ENCODE assay signal across 12 cellular contexts in the genomic region with DNA sequence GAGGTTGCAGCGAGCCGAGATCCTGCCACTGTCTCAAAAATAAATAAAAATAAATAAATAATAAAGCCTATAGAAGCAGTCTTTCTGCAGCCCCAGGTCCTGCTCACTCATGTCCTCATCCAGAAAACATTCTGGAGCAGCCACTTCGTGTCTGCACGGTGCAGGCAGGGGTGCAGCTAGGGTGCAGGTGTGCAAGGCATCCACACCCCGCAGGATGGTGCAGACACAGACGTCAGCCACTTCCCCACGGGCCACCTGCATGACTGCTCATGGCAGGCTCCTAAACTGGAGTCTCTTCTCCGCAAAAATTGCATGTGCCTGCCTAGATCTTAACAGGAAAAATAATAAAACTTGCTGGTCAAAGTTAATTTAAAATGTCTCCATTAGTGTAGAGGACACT.
DNase-seq lines count a peak whose midpoint lies in the region; ATAC-seq and TF ChIP-seq lines count a peak whose summit lies in the region.
"Had no signal": no experiment of that assay in that cellular context is flagged by ENCODE, and none has a peak within 500 bp of the region (broad histone marks: within the 10 kb centered on the region; RNA-seq: fewer than 3 reads in every experiment).

No MANE protein-coding gene starts in this region.

- H3K27me3 Mint-ChIP-seq in endodermal cell (ENCODE audit: insufficient read depth), result peaks cover 11% of the 10 kb centered on the region

- ATAC-seq in DND-41 (ENCODE audit: insufficient read depth, low read depth), result peak; percentile 30; the same call in 1 of the 3 replicates
- no peak for ATAC-seq in sciatic nerve
- ATAC-seq in GM21360 (IDR thresholded peaks at IDR 0.05; ENCODE audit: unreplicated experiment), result no peak

- H3K4me2 ChIP-seq in BLaER1 (peak overlapping the region; percentile 84), DND-41 (ENCODE audit: insufficient read depth, low read length) (peak overlapping the region; percentile 67)

- no peaks in the 10 kb centered on the region for H4K20me1 ChIP-seq in BLaER1
- H4K20me1 ChIP-seq in DND-41 (ENCODE audit: insufficient read depth, low read length), result no peaks in the 10 kb centered on the region

- H3K9ac ChIP-seq in BLaER1 (peak overlapping the region; percentile 56; the same call in 1 of the 2 replicates), DND-41 (ENCODE audit: low read depth, low read length) (peak overlapping the region; percentile 61), endodermal cell (ENCODE audit: extremely low read depth, low read length, poor library complexity, severe bottlenecking) (no peak overlapping the region)

- H3K36me3 ChIP-seq in BLaER1 (no peaks in the 10 kb centered on the region), DND-41 (ENCODE audit: insufficient read depth, low read length) (peaks cover 12% of the 10 kb centered on the region), endodermal cell (ENCODE audit: control insufficient read depth, insufficient read depth, low read length) (no peaks in the 10 kb centered on the region)
- H3K36me3 ChIP-seq: BE2C, HAP-1 had no signal

- intact Hi-C loops in sciatic nerve (cut with DNase I), result no loop called here

- WGBS in endodermal cell (ENCODE audit: insufficient coverage in 1 of 2, insufficient read length in 1 of 2), 2 experiments, result 87 to 92% methylated on average over 3 to 7 of the region's 8 CpGs

- TF ChIP-seq CTCF in DND-41 (IDR thresholded peaks at IDR 0.05; ENCODE audit: borderline replicate concordance, extremely low read depth, low read length, poor library complexity, severe bottlenecking) (no peak), endodermal cell (conservative IDR thresholded peaks at IDR 0.05) (no peak)

- no peak overlapping the region for H3K27ac ChIP-seq in BLaER1
- H3K27ac ChIP-seq in DND-41 (ENCODE audit: low read length), result peak overlapping the region; percentile 96
- H3K27ac ChIP-seq in endodermal cell (ENCODE audit: low read depth, low read length), result no peak overlapping the region

- DNase-seq in DND-41, result peak; percentile 38
- peak; percentile 21 for DNase-seq in endodermal cell
- peak; percentile 26 for DNase-seq in sciatic nerve (ENCODE audit: low spot score)
- no peak for DNase-seq in NCI-H345 (lab: John Stamatoyannopoulos, UW)
- DNase-seq in activated gamma-delta T cell treated with Interleukin-2 at 50 U/mL for 16 hours, result no peak
- DNase-seq: BE2C; Caco-2; CD8-positive, alpha-beta memory T cell; GF-D8 had no signal

- H3K4me1 ChIP-seq in BLaER1 (peaks cover 63% of the 10 kb centered on the region), DND-41 (ENCODE audit: insufficient read depth, low read length) (peaks cover 67% of the 10 kb centered on the region), endodermal cell (ENCODE audit: control insufficient read depth, insufficient read depth, low read length) (peaks cover 6% of the 10 kb centered on the region)
- H3K4me1 ChIP-seq: BE2C, Caco-2, HAP-1 had no signal

- peaks cover 47% of the 10 kb centered on the region for H3K79me2 ChIP-seq in DND-41 (ENCODE audit: insufficient read depth, low read length)

- H3K4me3 ChIP-seq in BLaER1, result no peak overlapping the region
- H3K4me3 ChIP-seq in DND-41 (ENCODE audit: low read depth in 1 of 2, low read length in 2 of 2), result peak overlapping the region in 1 of 2 experiments; percentile 67; a peak in 2 of 4 replicates
- H3K4me3 ChIP-seq in endodermal cell (ENCODE audit: low read length), result no peak overlapping the region
- H3K4me3 ChIP-seq: HAP-1 had no signal

- H3K4me1 Mint-ChIP-seq in endodermal cell, result peaks cover 22% of the 10 kb centered on the region

- no peak overlapping the region for H3K4me3 Mint-ChIP-seq in endodermal cell
- H3K4me3 Mint-ChIP-seq: CD8-positive, alpha-beta memory T cell had no signal

- H3K27ac Mint-ChIP-seq in endodermal cell, result no peak overlapping the region
- H3K27ac Mint-ChIP-seq: CD8-positive, alpha-beta memory T cell had no signal

- no peaks in the 10 kb centered on the region for H3K9me3 Mint-ChIP-seq in endodermal cell
- H3K9me3 Mint-ChIP-seq: CD8-positive, alpha-beta memory T cell had no signal

- no peaks in the 10 kb centered on the region for H3K36me3 Mint-ChIP-seq in endodermal cell (ENCODE audit: low read depth)
- H3K36me3 Mint-ChIP-seq: CD8-positive, alpha-beta memory T cell had no signal

- no peaks in the 10 kb centered on the region for H3K27me3 ChIP-seq in BLaER1
- no peaks in the 10 kb centered on the region for H3K27me3 ChIP-seq in DND-41 (ENCODE audit: insufficient read depth, low read length, poor library complexity)
- H3K27me3 ChIP-seq in endodermal cell (ENCODE audit: control insufficient read depth, insufficient read depth, low read length, poor library complexity, severe bottlenecking), result no peaks in the 10 kb centered on the region
- H3K27me3 ChIP-seq: BE2C had no signal

- no peaks in the 10 kb centered on the region for H3K9me3 ChIP-seq in BLaER1
- no peaks in the 10 kb centered on the region for H3K9me3 ChIP-seq in DND-41 (ENCODE audit: insufficient read depth, low read length, severe bottlenecking)
- no peaks in the 10 kb centered on the region for H3K9me3 ChIP-seq in endodermal cell (ENCODE audit: control insufficient read depth, low read length)
- H3K9me3 ChIP-seq: BE2C, Caco-2, HAP-1 had no signal

- H2AFZ ChIP-seq in DND-41 (ENCODE audit: low read depth, low read length), result no peak overlapping the region

Comparison
In these comparisons a context has a peak if more than half of its experiments do, and no peak if none do; other contexts are left out.
1. DNase-seq: peak in DND-41 (single experiment), endodermal cell (single experiment) and sciatic nerve (single experiment); none in NCI-H345 (single experiment) and activated gamma-delta T cell treated with Interleukin-2 at 50 U/mL for 16 hours (single experiment).